Comparison of ENCODE assay signal across 16 cellular contexts in the genomic region with DNA sequence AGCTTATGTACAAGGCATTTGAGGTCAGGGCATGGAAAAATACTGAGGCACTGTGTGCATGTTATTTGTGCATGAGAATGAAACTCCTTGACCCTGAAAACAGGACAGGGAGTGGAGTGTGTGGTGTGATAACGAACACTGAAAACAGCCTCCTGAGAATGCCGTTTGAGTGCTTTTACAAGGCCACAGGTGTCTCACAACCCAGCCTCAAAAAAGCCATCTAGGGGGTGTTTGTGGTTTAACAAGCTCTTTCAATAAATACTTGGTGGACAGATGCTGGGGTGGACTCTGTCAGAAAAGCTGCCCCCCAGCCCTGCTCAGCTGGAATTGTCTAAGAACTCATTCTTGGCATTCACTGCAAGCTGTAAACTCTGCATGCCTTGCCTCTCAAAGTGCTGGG.
A peak's percentile ranks its signal among the peaks of the same experiment; 100 is the strongest.
DNase-seq lines count a peak whose midpoint lies in the region; ATAC-seq and TF ChIP-seq lines count a peak whose summit lies in the region.
"Had no signal": no experiment of that assay in that cellular context is flagged by ENCODE, and none has a peak within 500 bp of the region (broad histone marks: within the 10 kb centered on the region; RNA-seq: fewer than 3 reads in every experiment).

No MANE protein-coding gene starts in this region.

- H3K27me3 ChIP-seq in esophagus muscularis mucosa: no peaks in the 10 kb centered on the region
- H3K27me3 ChIP-seq: BLaER1 treated with 17β-estradiol and CSF1 and Interleukin-3, amounts not matched to agents 10 nM and 100 nM had no signal

- H3K4me3 Mint-ChIP-seq in activated CD8-positive, alpha-beta memory T cell treated with anti-CD3 and anti-CD28 coated beads, Interleukin-2, amount 10 ng/mL, durations not matched to agents 7 days and 5 days: no peak overlapping the region
- H3K4me3 Mint-ChIP-seq in osteocyte (ENCODE audit: unreplicated experiment) (no peak overlapping the region), immature natural killer cell (no peak overlapping the region)
- H3K4me3 Mint-ChIP-seq: IgD-negative memory B cell had no signal

- TF ChIP-seq EP300 in esophagus muscularis mucosa (IDR thresholded peaks at IDR 0.05): no peak

- CTCF ChIA-PET in activated CD8-positive, alpha-beta memory T cell treated with anti-CD3 and anti-CD28 coated beads, Interleukin-2, amount 10 ng/mL, durations not matched to agents 7 days and 5 days (lab: Charles Lee): no interaction called here

- H3K36me3 ChIP-seq in esophagus muscularis mucosa: no peaks in the 10 kb centered on the region
- H3K36me3 ChIP-seq: BLaER1 treated with 17β-estradiol and CSF1 and Interleukin-3, amounts not matched to agents 10 nM and 100 nM had no signal

- no peak for ATAC-seq in activated CD8-positive, alpha-beta memory T cell treated with anti-CD3 and anti-CD28 coated beads, Interleukin-2, amount 10 ng/mL, durations not matched to agents 7 days and 5 days
- ATAC-seq: Panc1 had no signal

- H3K9me3 ChIP-seq in esophagus muscularis mucosa: peaks cover 0 to 8% (median 0%) of the 10 kb centered on the region in 4 donors

- H3K9me3 Mint-ChIP-seq in activated CD8-positive, alpha-beta memory T cell treated with anti-CD3 and anti-CD28 coated beads, Interleukin-2, amount 10 ng/mL, durations not matched to agents 7 days and 5 days (ENCODE audit: low read depth): no peaks in the 10 kb centered on the region
- H3K9me3 Mint-ChIP-seq in osteocyte (ENCODE audit: unreplicated experiment): no peaks in the 10 kb centered on the region
- H3K9me3 Mint-ChIP-seq in immature natural killer cell: no peaks in the 10 kb centered on the region
- H3K9me3 Mint-ChIP-seq: IgD-negative memory B cell had no signal

- no peaks in the 10 kb centered on the region for H3K4me1 ChIP-seq in esophagus muscularis mucosa

- H3K27ac Mint-ChIP-seq in activated CD8-positive, alpha-beta memory T cell treated with anti-CD3 and anti-CD28 coated beads, Interleukin-2, amount 10 ng/mL, durations not matched to agents 7 days and 5 days: no peak overlapping the region
- no peak overlapping the region for H3K27ac Mint-ChIP-seq in osteocyte (ENCODE audit: unreplicated experiment)
- no peak overlapping the region for H3K27ac Mint-ChIP-seq in immature natural killer cell
- H3K27ac Mint-ChIP-seq: IgD-negative memory B cell had no signal

- no peak for TF ChIP-seq POLR2A in esophagus muscularis mucosa (IDR thresholded peaks at IDR 0.05; ENCODE audit: low read depth)

- TF ChIP-seq CTCF in esophagus muscularis mucosa (IDR thresholded peaks at IDR 0.05): no peak
- TF ChIP-seq CTCF in osteocyte (IDR thresholded peaks at IDR 0.05): no peak

- no peaks in the 10 kb centered on the region for H3K4me1 Mint-ChIP-seq in activated CD8-positive, alpha-beta memory T cell treated with anti-CD3 and anti-CD28 coated beads, Interleukin-2, amount 10 ng/mL, durations not matched to agents 7 days and 5 days
- H3K4me1 Mint-ChIP-seq in osteocyte (ENCODE audit: unreplicated experiment) (peaks cover 31% of the 10 kb centered on the region), immature natural killer cell (no peaks in the 10 kb centered on the region)

- DNase-seq in activated CD8-positive, alpha-beta memory T cell treated with anti-CD3 and anti-CD28 coated beads, Interleukin-2, amount 10 ng/mL, durations not matched to agents 7 days and 5 days: peak; percentile 28
- no peak for DNase-seq in activated CD8-positive, alpha-beta memory T cell treated with anti-CD3 and anti-CD28 coated beads, Interleukin-2, amount 50 U/mL, for 4 hours
- DNase-seq in esophagus muscularis mucosa (ENCODE audit: extremely low spot score) (peak; percentile 82), osteocyte (ENCODE audit: extremely low spot score, unreplicated experiment) (peak; percentile 46), NCI-H446 treated with DMSO at 0.1 percent for 48 hours (lab: John Stamatoyannopoulos, UW) (no peak), anterior cingulate cortex (lab: John Stamatoyannopoulos, UW) (no peak), immature natural killer cell (no peak)
- DNase-seq in activated CD4-positive, CD25-positive, alpha-beta regulatory T cell (lab: John Stamatoyannopoulos, UW): no peak
- DNase-seq: NCI-H1436 treated with DMSO at 0.1 percent for 48 hours, NCI-H2081, NCI-H345, NCI-H748 treated with DMSO at 0.1 percent for 48 hours, Right ventricle myocardium superior had no signal

- no peaks in the 10 kb centered on the region for H3K36me3 Mint-ChIP-seq in activated CD8-positive, alpha-beta memory T cell treated with anti-CD3 and anti-CD28 coated beads, Interleukin-2, amount 10 ng/mL, durations not matched to agents 7 days and 5 days
- no peaks in the 10 kb centered on the region for H3K36me3 Mint-ChIP-seq in osteocyte (ENCODE audit: unreplicated experiment)
- no peaks in the 10 kb centered on the region for H3K36me3 Mint-ChIP-seq in immature natural killer cell
- H3K36me3 Mint-ChIP-seq: IgD-negative memory B cell had no signal

- 68% methylated on average over 2 of the region's 2 CpGs for whole genome bisulfite sequencing in esophagus muscularis mucosa

- H3K27ac ChIP-seq in esophagus muscularis mucosa (replicated peaks in 1 of 4): no peak overlapping the region
- H3K27ac ChIP-seq: BLaER1 treated with 17β-estradiol and CSF1 and Interleukin-3, amounts not matched to agents 10 nM and 100 nM had no signal

- H3K4me3 ChIP-seq in esophagus muscularis mucosa: no peak overlapping the region
- H3K4me3 ChIP-seq: BLaER1 treated with 17β-estradiol and CSF1 and Interleukin-3, amounts not matched to agents 10 nM and 100 nM had no signal

- peaks cover 2% of the 10 kb centered on the region for H3K27me3 Mint-ChIP-seq in activated CD8-positive, alpha-beta memory T cell treated with anti-CD3 and anti-CD28 coated beads, Interleukin-2, amount 10 ng/mL, durations not matched to agents 7 days and 5 days
- peaks cover 9% of the 10 kb centered on the region for H3K27me3 Mint-ChIP-seq in osteocyte (ENCODE audit: unreplicated experiment)
- peaks cover 3 to 8% (median 4%) of the 10 kb centered on the region in 3 donors for H3K27me3 Mint-ChIP-seq in immature natural killer cell (ENCODE audit: low read depth in 3 of 3)

- intact Hi-C loops in esophagus muscularis mucosa (cut with DNase I): no loop called here

Comparison
In these comparisons a context has a peak if more than half of its experiments do, and no peak if none do; other contexts are left out.
1. DNase-seq: peak in activated CD8-positive, alpha-beta memory T cell treated with anti-CD3 and anti-CD28 coated beads, Interleukin-2, amount 10 ng/mL, durations not matched to agents 7 days and 5 days (single experiment), esophagus muscularis mucosa (single experiment) and osteocyte (single experiment); none in activated CD8-positive, alpha-beta memory T cell treated with anti-CD3 and anti-CD28 coated beads, Interleukin-2, amount 50 U/mL, for 4 hours (single experiment), NCI-H446 treated with DMSO at 0.1 percent for 48 hours (single experiment), anterior cingulate cortex (0 of 58), immature natural killer cell (0 of 3) and activated CD4-positive, CD25-positive, alpha-beta regulatory T cell (0 of 4).